1 cellular context compared by ENCODE assay signal in the genomic region with DNA sequence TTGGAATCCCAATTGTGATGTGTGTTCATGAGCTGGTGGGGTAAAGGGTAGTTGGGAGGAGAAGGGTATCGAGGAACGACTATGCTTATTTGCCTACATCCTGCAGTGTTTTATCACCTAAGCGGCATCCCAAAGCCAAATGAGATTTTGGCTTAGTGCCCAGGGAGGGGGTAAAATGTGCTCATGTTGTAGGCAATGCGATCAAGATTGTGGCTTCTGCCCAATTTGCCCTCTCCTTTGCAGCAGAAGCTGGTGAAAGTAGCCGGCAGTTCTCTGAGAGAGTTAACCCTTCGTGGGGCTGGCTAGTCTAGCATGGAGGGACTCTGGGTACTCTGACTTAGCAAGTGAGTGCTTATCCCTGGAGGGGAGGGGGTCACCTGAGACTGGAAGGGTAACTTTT.
TF ChIP-seq lines count a peak whose summit lies in the region.

No MANE protein-coding gene starts in this region.

TF ChIP-seq in WTC11, 78 proteins besides CTCF, POLR2A, EP300 and RAD21 (continued from another document):
- TF ChIP-seq ATF3 (CRISPR knock-in tag; conservative IDR thresholded peaks at IDR 0.05) (no peak), ESRRA (CRISPR knock-in tag; IDR thresholded peaks at IDR 0.05; ENCODE audit: borderline replicate concordance) (no peak), OVOL2 (CRISPR knock-in tag; IDR thresholded peaks at IDR 0.05; ENCODE audit: borderline replicate concordance) (no peak), NFYB (CRISPR knock-in tag; conservative IDR thresholded peaks at IDR 0.05; ENCODE audit: low read depth) (no peak)
- TF ChIP-seq, protein P1, sequence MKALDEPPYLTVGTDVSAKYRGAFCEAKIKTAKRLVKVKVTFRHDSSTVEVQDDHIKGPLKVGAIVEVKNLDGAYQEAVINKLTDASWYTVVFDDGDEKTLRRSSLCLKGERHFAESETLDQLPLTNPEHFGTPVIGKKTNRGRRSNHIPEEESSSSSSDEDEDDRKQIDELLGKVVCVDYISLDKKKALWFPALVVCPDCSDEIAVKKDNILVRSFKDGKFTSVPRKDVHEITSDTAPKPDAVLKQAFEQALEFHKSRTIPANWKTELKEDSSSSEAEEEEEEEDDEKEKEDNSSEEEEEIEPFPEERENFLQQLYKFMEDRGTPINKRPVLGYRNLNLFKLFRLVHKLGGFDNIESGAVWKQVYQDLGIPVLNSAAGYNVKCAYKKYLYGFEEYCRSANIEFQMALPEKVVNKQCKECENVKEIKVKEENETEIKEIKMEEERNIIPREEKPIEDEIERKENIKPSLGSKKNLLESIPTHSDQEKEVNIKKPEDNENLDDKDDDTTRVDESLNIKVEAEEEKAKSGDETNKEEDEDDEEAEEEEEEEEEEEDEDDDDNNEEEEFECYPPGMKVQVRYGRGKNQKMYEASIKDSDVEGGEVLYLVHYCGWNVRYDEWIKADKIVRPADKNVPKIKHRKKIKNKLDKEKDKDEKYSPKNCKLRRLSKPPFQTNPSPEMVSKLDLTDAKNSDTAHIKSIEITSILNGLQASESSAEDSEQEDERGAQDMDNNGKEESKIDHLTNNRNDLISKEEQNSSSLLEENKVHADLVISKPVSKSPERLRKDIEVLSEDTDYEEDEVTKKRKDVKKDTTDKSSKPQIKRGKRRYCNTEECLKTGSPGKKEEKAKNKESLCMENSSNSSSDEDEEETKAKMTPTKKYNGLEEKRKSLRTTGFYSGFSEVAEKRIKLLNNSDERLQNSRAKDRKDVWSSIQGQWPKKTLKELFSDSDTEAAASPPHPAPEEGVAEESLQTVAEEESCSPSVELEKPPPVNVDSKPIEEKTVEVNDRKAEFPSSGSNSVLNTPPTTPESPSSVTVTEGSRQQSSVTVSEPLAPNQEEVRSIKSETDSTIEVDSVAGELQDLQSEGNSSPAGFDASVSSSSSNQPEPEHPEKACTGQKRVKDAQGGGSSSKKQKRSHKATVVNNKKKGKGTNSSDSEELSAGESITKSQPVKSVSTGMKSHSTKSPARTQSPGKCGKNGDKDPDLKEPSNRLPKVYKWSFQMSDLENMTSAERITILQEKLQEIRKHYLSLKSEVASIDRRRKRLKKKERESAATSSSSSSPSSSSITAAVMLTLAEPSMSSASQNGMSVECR (CRISPR knock-in tag; IDR thresholded peaks at IDR 0.05; ENCODE audit: borderline replicate concordance) = no peak
- TF ChIP-seq, protein P2, sequence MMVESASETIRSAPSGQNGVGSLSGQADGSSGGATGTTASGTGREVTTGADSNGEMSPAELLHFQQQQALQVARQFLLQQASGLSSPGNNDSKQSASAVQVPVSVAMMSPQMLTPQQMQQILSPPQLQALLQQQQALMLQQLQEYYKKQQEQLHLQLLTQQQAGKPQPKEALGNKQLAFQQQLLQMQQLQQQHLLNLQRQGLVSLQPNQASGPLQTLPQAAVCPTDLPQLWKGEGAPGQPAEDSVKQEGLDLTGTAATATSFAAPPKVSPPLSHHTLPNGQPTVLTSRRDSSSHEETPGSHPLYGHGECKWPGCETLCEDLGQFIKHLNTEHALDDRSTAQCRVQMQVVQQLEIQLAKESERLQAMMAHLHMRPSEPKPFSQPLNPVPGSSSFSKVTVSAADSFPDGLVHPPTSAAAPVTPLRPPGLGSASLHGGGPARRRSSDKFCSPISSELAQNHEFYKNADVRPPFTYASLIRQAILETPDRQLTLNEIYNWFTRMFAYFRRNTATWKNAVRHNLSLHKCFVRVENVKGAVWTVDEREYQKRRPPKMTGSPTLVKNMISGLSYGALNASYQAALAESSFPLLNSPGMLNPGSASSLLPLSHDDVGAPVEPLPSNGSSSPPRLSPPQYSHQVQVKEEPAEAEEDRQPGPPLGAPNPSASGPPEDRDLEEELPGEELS (CRISPR knock-in tag; IDR thresholded peaks at IDR 0.05) = no peak
- TF ChIP-seq, protein P3, sequence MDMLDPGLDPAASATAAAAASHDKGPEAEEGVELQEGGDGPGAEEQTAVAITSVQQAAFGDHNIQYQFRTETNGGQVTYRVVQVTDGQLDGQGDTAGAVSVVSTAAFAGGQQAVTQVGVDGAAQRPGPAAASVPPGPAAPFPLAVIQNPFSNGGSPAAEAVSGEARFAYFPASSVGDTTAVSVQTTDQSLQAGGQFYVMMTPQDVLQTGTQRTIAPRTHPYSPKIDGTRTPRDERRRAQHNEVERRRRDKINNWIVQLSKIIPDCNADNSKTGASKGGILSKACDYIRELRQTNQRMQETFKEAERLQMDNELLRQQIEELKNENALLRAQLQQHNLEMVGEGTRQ (CRISPR knock-in tag; IDR thresholded peaks at IDR 0.05) = no peak
